In genomic region chr18:52948878-52949444, GRCh38 we compare ENCODE assay signal across 18 cellular contexts.
DNase-seq lines count a peak whose midpoint lies in the region; ATAC-seq, FAIRE-seq and TF ChIP-seq lines count a peak whose summit lies in the region.
"Had no signal": no experiment of that assay in that cellular context is flagged by ENCODE, and none has a peak within 500 bp of the region (broad histone marks: within the 10 kb centered on the region; RNA-seq: fewer than 3 reads in every experiment).

No MANE protein-coding gene starts in this region.

- peak overlapping the region; percentile 18 for H3K4me2 ChIP-seq in BLaER1
- H3K4me2 ChIP-seq: A549 had no signal

- peaks cover 40% of the 10 kb centered on the region for H3K4me1 ChIP-seq in BLaER1
- H3K4me1 ChIP-seq in left lung = no peaks in the 10 kb centered on the region
- H3K4me1 ChIP-seq in upper lobe of right lung = no peaks in the 10 kb centered on the region
- H3K4me1 ChIP-seq: A549 had no signal

- DNase-seq in DMS53 (lab: John Stamatoyannopoulos, UW) = peak; percentile 37
- no peak for DNase-seq in DMS53 treated with DMSO at 0.1 percent for 48 hours (lab: John Stamatoyannopoulos, UW; ENCODE audit: unreplicated experiment)
- no peak for DNase-seq in left lung
- DNase-seq in upper lobe of right lung = no peak
- DNase-seq in GM19239 (ENCODE audit: insufficient read length, low spot score) = no peak
- DNase-seq: AML-193; CD4-positive, alpha-beta memory T cell; DMS153; DND-41; EL; H9 had no signal

- H3K4me3 ChIP-seq in BLaER1 (no peak overlapping the region), left lung (no peak overlapping the region), upper lobe of right lung (no peak overlapping the region)
- H3K4me3 ChIP-seq: A549, GM12878 had no signal

- no peaks in the 10 kb centered on the region for H4K20me1 ChIP-seq in BLaER1

- H3K9me3 ChIP-seq in BLaER1 = no peaks in the 10 kb centered on the region
- H3K9me3 ChIP-seq in left lung = no peaks in the 10 kb centered on the region
- no peaks in the 10 kb centered on the region for H3K9me3 ChIP-seq in upper lobe of right lung
- H3K9me3 ChIP-seq: A549 had no signal

- intact Hi-C loops in left lung (cut with DNase I) (no loop called here), upper lobe of right lung (cut with DNase I) (no loop called here)

- no peak overlapping the region for H3K9ac ChIP-seq in BLaER1

- H3K27ac ChIP-seq in BLaER1 (no peak overlapping the region), left lung (no peak overlapping the region), upper lobe of right lung (no peak overlapping the region)
- H3K27ac ChIP-seq: 22Rv1, A549, HL-60 had no signal

- no peak for TF ChIP-seq CTCF in left lung (IDR thresholded peaks at IDR 0.05)
- TF ChIP-seq CTCF in upper lobe of right lung (IDR thresholded peaks at IDR 0.05) = no peak

- no peak for FAIRE-seq in GM19239 (lab: Jason Lieb, UNC)
- FAIRE-seq: A549, GM12878, H1 had no signal

- ATAC-seq in left lung (peak; percentile 95), upper lobe of right lung (peak; percentile 90), HG03175 (IDR thresholded peaks at IDR 0.05; ENCODE audit: unreplicated experiment) (no peak)
- ATAC-seq: A549, GM12878 had no signal

- H3K27me3 ChIP-seq in BLaER1 = no peaks in the 10 kb centered on the region
- H3K27me3 ChIP-seq in left lung = no peaks in the 10 kb centered on the region
- H3K27me3 ChIP-seq in upper lobe of right lung = no peaks in the 10 kb centered on the region

- no peaks in the 10 kb centered on the region for H3K36me3 ChIP-seq in BLaER1
- H3K36me3 ChIP-seq in left lung = no peaks in the 10 kb centered on the region
- no peaks in the 10 kb centered on the region for H3K36me3 ChIP-seq in upper lobe of right lung
